2 cellular contexts compared by ENCODE assay signal in genomic region chr3:38805765-38806386, GRCh38.
TF ChIP-seq lines count a peak whose summit lies in the region.

No MANE protein-coding gene starts in this region.

TF ChIP-seq in GM12878, 131 proteins besides CTCF, POLR2A, EP300 and RAD21:
- TF ChIP-seq ZBTB40 (IDR thresholded peaks at IDR 0.05; ENCODE audit: borderline replicate concordance): peak; percentile 79
- 0 out of 2 replicates have a peak, but pooled peaks have one; percentile 19 for TF ChIP-seq HCFC1 (IDR thresholded peaks at IDR 0.05; ENCODE audit: low read length)
- TF ChIP-seq GABPA (IDR thresholded peaks at IDR 0.05; ENCODE audit: low read depth): no peak
- TF ChIP-seq RCOR1 (conservative IDR thresholded peaks at IDR 0.05; ENCODE audit: low read depth, low read length): peak; percentile 70; the same call in 1 of the 2 replicates
- TF ChIP-seq CBX3 (IDR thresholded peaks at IDR 0.05; ENCODE audit: borderline replicate concordance, low read depth): no peak
- no peak for TF ChIP-seq CHD4 (IDR thresholded peaks at IDR 0.05)
- TF ChIP-seq, protein P1, sequence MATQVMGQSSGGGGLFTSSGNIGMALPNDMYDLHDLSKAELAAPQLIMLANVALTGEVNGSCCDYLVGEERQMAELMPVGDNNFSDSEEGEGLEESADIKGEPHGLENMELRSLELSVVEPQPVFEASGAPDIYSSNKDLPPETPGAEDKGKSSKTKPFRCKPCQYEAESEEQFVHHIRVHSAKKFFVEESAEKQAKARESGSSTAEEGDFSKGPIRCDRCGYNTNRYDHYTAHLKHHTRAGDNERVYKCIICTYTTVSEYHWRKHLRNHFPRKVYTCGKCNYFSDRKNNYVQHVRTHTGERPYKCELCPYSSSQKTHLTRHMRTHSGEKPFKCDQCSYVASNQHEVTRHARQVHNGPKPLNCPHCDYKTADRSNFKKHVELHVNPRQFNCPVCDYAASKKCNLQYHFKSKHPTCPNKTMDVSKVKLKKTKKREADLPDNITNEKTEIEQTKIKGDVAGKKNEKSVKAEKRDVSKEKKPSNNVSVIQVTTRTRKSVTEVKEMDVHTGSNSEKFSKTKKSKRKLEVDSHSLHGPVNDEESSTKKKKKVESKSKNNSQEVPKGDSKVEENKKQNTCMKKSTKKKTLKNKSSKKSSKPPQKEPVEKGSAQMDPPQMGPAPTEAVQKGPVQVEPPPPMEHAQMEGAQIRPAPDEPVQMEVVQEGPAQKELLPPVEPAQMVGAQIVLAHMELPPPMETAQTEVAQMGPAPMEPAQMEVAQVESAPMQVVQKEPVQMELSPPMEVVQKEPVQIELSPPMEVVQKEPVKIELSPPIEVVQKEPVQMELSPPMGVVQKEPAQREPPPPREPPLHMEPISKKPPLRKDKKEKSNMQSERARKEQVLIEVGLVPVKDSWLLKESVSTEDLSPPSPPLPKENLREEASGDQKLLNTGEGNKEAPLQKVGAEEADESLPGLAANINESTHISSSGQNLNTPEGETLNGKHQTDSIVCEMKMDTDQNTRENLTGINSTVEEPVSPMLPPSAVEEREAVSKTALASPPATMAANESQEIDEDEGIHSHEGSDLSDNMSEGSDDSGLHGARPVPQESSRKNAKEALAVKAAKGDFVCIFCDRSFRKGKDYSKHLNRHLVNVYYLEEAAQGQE (IDR thresholded peaks at IDR 0.05; ENCODE audit: low read depth, low read length): peak; percentile 99
- peak; percentile 68; the same call in 1 of the 2 replicates for TF ChIP-seq SREBF1 (IDR thresholded peaks at IDR 0.05; ENCODE audit: low read length)
TF ChIP-seq in GM12878: peak in this region for 5.

TF ChIP-seq in HepG2, 621 proteins besides CTCF, POLR2A, EP300 and RAD21 (continues in another document):
- TF ChIP-seq SP2 (CRISPR knock-in tag; IDR thresholded peaks at IDR 0.05) (peak; percentile 43; the same call in 1 of the 2 replicates), GTF2F1 (IDR thresholded peaks at IDR 0.05; ENCODE audit: low read length) (no peak), ZNF160 (CRISPR knock-in tag; IDR thresholded peaks at IDR 0.05) (peak; percentile 97; the same call in 1 of the 2 replicates), ZNF431 (CRISPR knock-in tag; IDR thresholded peaks at IDR 0.05; ENCODE audit: borderline replicate concordance, low read depth) (peak; percentile 99), ZNF549 (CRISPR knock-in tag; IDR thresholded peaks at IDR 0.05) (no peak), RXRA (CRISPR knock-in tag; IDR thresholded peaks at IDR 0.05) (no peak; the same call in 1 of the 2 replicates), HBP1 (CRISPR knock-in tag; IDR thresholded peaks at IDR 0.05; ENCODE audit: low read depth) (peak; percentile 100), ZNF335 (CRISPR knock-in tag; IDR thresholded peaks at IDR 0.05) (peak; percentile 96), MEIS2 (CRISPR knock-in tag; IDR thresholded peaks at IDR 0.05) (peak; percentile 98), ZNF550 (CRISPR knock-in tag; IDR thresholded peaks at IDR 0.05; ENCODE audit: borderline replicate concordance) (no peak), PAWR (CRISPR knock-in tag; IDR thresholded peaks at IDR 0.05; ENCODE audit: borderline replicate concordance) (0 out of 2 replicates have a peak, but pooled peaks have one; percentile 90), MAFG (CRISPR knock-in tag; IDR thresholded peaks at IDR 0.05) (peak; percentile 51; the same call in 1 of the 2 replicates), DPF2 (CRISPR knock-in tag; IDR thresholded peaks at IDR 0.05; ENCODE audit: borderline replicate concordance, low read depth) (no peak), ZNF703 (CRISPR knock-in tag; IDR thresholded peaks at IDR 0.05; ENCODE audit: borderline replicate concordance) (no peak), NCOR1 (IDR thresholded peaks at IDR 0.05; ENCODE audit: borderline replicate concordance, low read length) (no peak), PHF8 (CRISPR knock-in tag; IDR thresholded peaks at IDR 0.05) (peak; percentile 46; the same call in 1 of the 2 replicates), ZNF773 (CRISPR knock-in tag; IDR thresholded peaks at IDR 0.05; ENCODE audit: borderline replicate concordance) (peak; percentile 99), HDAC6 (IDR thresholded peaks at IDR 0.05; ENCODE audit: low read depth, low read length) (no peak), NCOA2 (CRISPR knock-in tag; IDR thresholded peaks at IDR 0.05) (peak; percentile 88), ZNF616 (CRISPR knock-in tag; IDR thresholded peaks at IDR 0.05; ENCODE audit: low read depth) (peak; percentile 96; the same call in 1 of the 2 replicates), ZNF124 (CRISPR knock-in tag; IDR thresholded peaks at IDR 0.05) (peak; percentile 99), U2AF2 (IDR thresholded peaks at IDR 0.05; ENCODE audit: low read depth, low read length) (no peak), ZFP82 (CRISPR knock-in tag; IDR thresholded peaks at IDR 0.05; ENCODE audit: borderline replicate concordance) (no peak), ZBTB8A (CRISPR knock-in tag; IDR thresholded peaks at IDR 0.05; ENCODE audit: borderline replicate concordance, low read depth) (peak; percentile 42; the same call in 1 of the 2 replicates), MYC (CRISPR knock-in tag; IDR thresholded peaks at IDR 0.05; ENCODE audit: borderline replicate concordance) (no peak), POLR2AphosphoS2 (IDR thresholded peaks at IDR 0.05; ENCODE audit: low read depth, low read length) (no peak), SMAD3 (CRISPR knock-in tag; IDR thresholded peaks at IDR 0.05) (peak; percentile 100), MTA1 (CRISPR knock-in tag; IDR thresholded peaks at IDR 0.05; ENCODE audit: borderline replicate concordance) (no peak), ELF3 (CRISPR knock-in tag; IDR thresholded peaks at IDR 0.05) (peak; percentile 98), ZNF761 (CRISPR knock-in tag; conservative IDR thresholded peaks at IDR 0.05) (peak; percentile 87; the same call in 1 of the 2 replicates), ZKSCAN1 (IDR thresholded peaks at IDR 0.05; ENCODE audit: low read length) (no peak), ZNF17 (CRISPR knock-in tag; IDR thresholded peaks at IDR 0.05) (0 out of 2 replicates have a peak, but pooled peaks have one; percentile 58), ASH2L (IDR thresholded peaks at IDR 0.05; ENCODE audit: insufficient read length, low read depth, low read length) (no peak), NFRKB (IDR thresholded peaks at IDR 0.05) (no peak)
- TF ChIP-seq, protein P2, sequence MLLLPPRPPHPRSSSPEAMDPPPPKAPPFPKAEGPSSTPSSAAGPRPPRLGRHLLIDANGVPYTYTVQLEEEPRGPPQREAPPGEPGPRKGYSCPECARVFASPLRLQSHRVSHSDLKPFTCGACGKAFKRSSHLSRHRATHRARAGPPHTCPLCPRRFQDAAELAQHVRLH (CRISPR knock-in tag; IDR thresholded peaks at IDR 0.05; ENCODE audit: borderline replicate concordance, low read depth): peak; percentile 100
- TF ChIP-seq, protein P3, sequence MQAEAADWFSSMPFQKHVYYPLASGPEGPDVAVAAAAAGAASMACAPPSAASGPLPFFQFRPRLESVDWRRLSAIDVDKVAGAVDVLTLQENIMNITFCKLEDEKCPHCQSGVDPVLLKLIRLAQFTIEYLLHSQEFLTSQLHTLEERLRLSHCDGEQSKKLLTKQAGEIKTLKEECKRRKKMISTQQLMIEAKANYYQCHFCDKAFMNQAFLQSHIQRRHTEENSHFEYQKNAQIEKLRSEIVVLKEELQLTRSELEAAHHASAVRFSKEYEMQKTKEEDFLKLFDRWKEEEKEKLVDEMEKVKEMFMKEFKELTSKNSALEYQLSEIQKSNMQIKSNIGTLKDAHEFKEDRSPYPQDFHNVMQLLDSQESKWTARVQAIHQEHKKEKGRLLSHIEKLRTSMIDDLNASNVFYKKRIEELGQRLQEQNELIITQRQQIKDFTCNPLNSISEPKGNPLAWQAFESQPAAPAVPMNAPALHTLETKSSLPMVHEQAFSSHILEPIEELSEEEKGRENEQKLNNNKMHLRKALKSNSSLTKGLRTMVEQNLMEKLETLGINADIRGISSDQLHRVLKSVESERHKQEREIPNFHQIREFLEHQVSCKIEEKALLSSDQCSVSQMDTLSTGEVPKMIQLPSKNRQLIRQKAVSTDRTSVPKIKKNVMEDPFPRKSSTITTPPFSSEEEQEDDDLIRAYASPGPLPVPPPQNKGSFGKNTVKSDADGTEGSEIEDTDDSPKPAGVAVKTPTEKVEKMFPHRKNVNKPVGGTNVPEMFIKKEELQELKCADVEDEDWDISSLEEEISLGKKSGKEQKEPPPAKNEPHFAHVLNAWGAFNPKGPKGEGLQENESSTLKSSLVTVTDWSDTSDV (CRISPR knock-in tag; IDR thresholded peaks at IDR 0.05): peak; percentile 39; the same call in 1 of the 2 replicates
- TF ChIP-seq, protein P4, sequence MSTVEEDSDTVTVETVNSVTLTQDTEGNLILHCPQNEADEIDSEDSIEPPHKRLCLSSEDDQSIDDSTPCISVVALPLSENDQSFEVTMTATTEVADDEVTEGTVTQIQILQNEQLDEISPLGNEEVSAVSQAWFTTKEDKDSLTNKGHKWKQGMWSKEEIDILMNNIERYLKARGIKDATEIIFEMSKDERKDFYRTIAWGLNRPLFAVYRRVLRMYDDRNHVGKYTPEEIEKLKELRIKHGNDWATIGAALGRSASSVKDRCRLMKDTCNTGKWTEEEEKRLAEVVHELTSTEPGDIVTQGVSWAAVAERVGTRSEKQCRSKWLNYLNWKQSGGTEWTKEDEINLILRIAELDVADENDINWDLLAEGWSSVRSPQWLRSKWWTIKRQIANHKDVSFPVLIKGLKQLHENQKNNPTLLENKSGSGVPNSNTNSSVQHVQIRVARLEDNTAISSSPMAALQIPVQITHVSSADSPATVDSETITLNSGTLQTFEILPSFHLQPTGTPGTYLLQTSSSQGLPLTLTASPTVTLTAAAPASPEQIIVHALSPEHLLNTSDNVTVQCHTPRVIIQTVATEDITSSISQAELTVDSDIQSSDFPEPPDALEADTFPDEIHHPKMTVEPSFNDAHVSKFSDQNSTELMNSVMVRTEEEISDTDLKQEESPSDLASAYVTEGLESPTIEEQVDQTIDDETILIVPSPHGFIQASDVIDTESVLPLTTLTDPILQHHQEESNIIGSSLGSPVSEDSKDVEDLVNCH (CRISPR knock-in tag; IDR thresholded peaks at IDR 0.05): peak; percentile 96
- TF ChIP-seq, protein P5, sequence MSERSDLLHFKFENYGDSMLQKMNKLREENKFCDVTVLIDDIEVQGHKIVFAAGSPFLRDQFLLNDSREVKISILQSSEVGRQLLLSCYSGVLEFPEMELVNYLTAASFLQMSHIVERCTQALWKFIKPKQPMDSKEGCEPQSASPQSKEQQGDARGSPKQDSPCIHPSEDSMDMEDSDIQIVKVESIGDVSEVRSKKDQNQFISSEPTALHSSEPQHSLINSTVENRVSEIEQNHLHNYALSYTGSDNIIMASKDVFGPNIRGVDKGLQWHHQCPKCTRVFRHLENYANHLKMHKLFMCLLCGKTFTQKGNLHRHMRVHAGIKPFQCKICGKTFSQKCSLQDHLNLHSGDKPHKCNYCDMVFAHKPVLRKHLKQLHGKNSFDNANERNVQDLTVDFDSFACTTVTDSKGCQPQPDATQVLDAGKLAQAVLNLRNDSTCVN (CRISPR knock-in tag; IDR thresholded peaks at IDR 0.05; ENCODE audit: borderline replicate concordance): peak; percentile 97
- TF ChIP-seq, protein P6, sequence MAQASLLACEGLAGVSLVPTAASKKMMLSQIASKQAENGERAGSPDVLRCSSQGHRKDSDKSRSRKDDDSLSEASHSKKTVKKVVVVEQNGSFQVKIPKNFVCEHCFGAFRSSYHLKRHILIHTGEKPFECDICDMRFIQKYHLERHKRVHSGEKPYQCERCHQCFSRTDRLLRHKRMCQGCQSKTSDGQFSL (CRISPR knock-in tag; IDR thresholded peaks at IDR 0.05): no peak; the same call in 1 of the 2 replicates
- TF ChIP-seq, protein P7, sequence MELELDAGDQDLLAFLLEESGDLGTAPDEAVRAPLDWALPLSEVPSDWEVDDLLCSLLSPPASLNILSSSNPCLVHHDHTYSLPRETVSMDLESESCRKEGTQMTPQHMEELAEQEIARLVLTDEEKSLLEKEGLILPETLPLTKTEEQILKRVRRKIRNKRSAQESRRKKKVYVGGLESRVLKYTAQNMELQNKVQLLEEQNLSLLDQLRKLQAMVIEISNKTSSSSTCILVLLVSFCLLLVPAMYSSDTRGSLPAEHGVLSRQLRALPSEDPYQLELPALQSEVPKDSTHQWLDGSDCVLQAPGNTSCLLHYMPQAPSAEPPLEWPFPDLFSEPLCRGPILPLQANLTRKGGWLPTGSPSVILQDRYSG (CRISPR knock-in tag; IDR thresholded peaks at IDR 0.05): peak; percentile 99
